Comparison of ENCODE assay signal across 10 cellular contexts in the genomic region with DNA sequence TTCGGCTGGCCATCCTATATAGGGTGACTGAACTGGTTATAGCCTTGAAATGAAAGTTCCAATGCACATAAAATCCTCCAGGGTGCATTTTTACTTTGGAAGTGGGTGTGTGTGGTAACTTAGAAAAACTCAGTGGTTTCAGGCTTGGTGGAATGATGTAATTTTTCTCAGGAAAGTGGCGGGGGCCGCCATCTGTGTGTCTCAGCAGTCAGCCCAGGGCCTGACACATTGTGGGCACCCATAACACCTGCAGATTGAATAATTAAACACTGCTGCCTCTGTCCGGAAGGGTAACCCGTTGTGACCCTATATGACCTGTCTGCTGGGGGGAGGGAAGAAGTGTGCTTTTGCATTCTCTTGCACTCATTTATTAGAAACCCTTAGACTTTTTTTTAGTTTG. TPM values are rescaled to one million over a fixed set of nuclear protein-coding genes. Genes with fewer than 3 reads are reported as not detected.
DNase-seq lines count a peak whose midpoint lies in the region; ATAC-seq and TF ChIP-seq lines count a peak whose summit lies in the region.
"Had no signal": no experiment of that assay in that cellular context is flagged by ENCODE, and none has a peak within 500 bp of the region (broad histone marks: within the 10 kb centered on the region; RNA-seq: fewer than 3 reads in every experiment).

No MANE protein-coding gene starts in this region.

- no peak overlapping the region for H2AFZ ChIP-seq in parathyroid adenoma

- H3K9me3 ChIP-seq in parathyroid adenoma (ENCODE audit: control insufficient read depth, low read length): no peaks in the 10 kb centered on the region
- H3K9me3 ChIP-seq in WERI-Rb-1 (ENCODE audit: severe bottlenecking): no peaks in the 10 kb centered on the region

- H3K27ac ChIP-seq in parathyroid adenoma (no peak overlapping the region), WERI-Rb-1 (no peak overlapping the region)
- H3K27ac ChIP-seq: RWPE1 had no signal

- peak; percentile 17 for DNase-seq in EH (ENCODE audit: low read depth)
- DNase-seq in LHCN-M2 (ENCODE audit: low read depth): peak; percentile 41
- peak; percentile 79 for DNase-seq in activated CD8-positive, alpha-beta memory T cell treated with anti-CD3 and anti-CD28 coated beads, Interleukin-2, amount 50 U/mL, for 48 hours
- no peak for DNase-seq in WERI-Rb-1
- DNase-seq in pons (ENCODE audit: low spot score): no peak
- no peak for DNase-seq in retina

- H3K4me3 ChIP-seq in parathyroid adenoma (ENCODE audit: low read depth, low read length): no peak overlapping the region
- H3K4me3 ChIP-seq in WERI-Rb-1 (ENCODE audit: low read depth, low read length): no peak overlapping the region

- peaks cover 3% of the 10 kb centered on the region for H3K79me2 ChIP-seq in parathyroid adenoma

- H3K36me3 ChIP-seq in parathyroid adenoma (ENCODE audit: control insufficient read depth, insufficient read depth, low read length) (no peaks in the 10 kb centered on the region), WERI-Rb-1 (0 out of 2 replicates have a peak, but pooled peaks cover under 1% of the 10 kb centered on the region)

- H3K27me3 ChIP-seq in parathyroid adenoma (ENCODE audit: control insufficient read depth, insufficient read depth, low read length) (no peaks in the 10 kb centered on the region), WERI-Rb-1 (ENCODE audit: insufficient read depth, low read depth, severe bottlenecking) (no peaks in the 10 kb centered on the region)

- H3K4me1 ChIP-seq in parathyroid adenoma: peaks cover 4% of the 10 kb centered on the region

- no peak for ATAC-seq in HG03025 (IDR thresholded peaks at IDR 0.05; ENCODE audit: low FRiP score, unreplicated experiment)

- no peak overlapping the region for H3K9ac ChIP-seq in parathyroid adenoma

- TF ChIP-seq CTCF in parathyroid adenoma (IDR thresholded peaks at IDR 0.05): no peak
- no peak for TF ChIP-seq CTCF in WERI-Rb-1 (IDR thresholded peaks at IDR 0.05; ENCODE audit: low read depth, low read length)

- peak overlapping the region; percentile 17 for H3K4me2 ChIP-seq in parathyroid adenoma (ENCODE audit: low read length)

RNA-seq across cellular contexts. Expression of a gene that starts 2.2 kb away (rescaled TPM):
- total RNA-seq in LHCN-M2 (2014; rRNA removed): 8.1 and 10.0 TPM in 2 replicates
- polyA plus RNA-seq in LHCN-M2 (2012): 3.9 TPM

RNA-seq across cellular contexts. Expression of a gene that starts 33.9 kb away (rescaled TPM):
- total RNA-seq in LHCN-M2 (2014; rRNA removed): not detected in 2 replicates
- not detected for polyA plus RNA-seq in LHCN-M2 (2012)
- total RNA-seq: cerebellum had no signal

RNA-seq across cellular contexts. Expression of a gene that starts 40.6 kb away (rescaled TPM):
- total RNA-seq in LHCN-M2 (2014; rRNA removed): not detected in 2 replicates
- polyA plus RNA-seq in LHCN-M2 (2012): not detected
- total RNA-seq: cerebellum had no signal

RNA-seq across cellular contexts. Expression of a gene that starts 47.3 kb away (rescaled TPM):
- 1.1 and 1.7 TPM in 2 replicates for total RNA-seq in LHCN-M2 (2014; rRNA removed)
- polyA plus RNA-seq in LHCN-M2 (2012): 1.1 TPM

RNA-seq across cellular contexts. Expression of a gene that starts 47.3 kb away (rescaled TPM):
- 77.2 and 85.9 TPM in 2 replicates for total RNA-seq in LHCN-M2 (2014; rRNA removed)
- 26.6 TPM for polyA plus RNA-seq in LHCN-M2 (2012)

Comparison
In these comparisons a context has a peak if more than half of its experiments do, and no peak if none do; other contexts are left out.
1. DNase-seq: peak in EH (single experiment), LHCN-M2 (single experiment) and activated CD8-positive, alpha-beta memory T cell treated with anti-CD3 and anti-CD28 coated beads, Interleukin-2, amount 50 U/mL, for 48 hours (single experiment); none in WERI-Rb-1 (single experiment), pons (single experiment) and retina (single experiment).